ENCODE assay signal across 22 cellular contexts in genomic region chr9:78064075-78064474, GRCh38. TPM values are rescaled to one million over a fixed set of nuclear protein-coding genes. Genes with fewer than 3 reads are reported as not detected.
A peak's percentile ranks its signal among the peaks of the same experiment; 100 is the strongest.
DNase-seq lines count a peak whose midpoint lies in the region; ATAC-seq and TF ChIP-seq lines count a peak whose summit lies in the region.
"Had no signal": no experiment of that assay in that cellular context is flagged by ENCODE, and none has a peak within 500 bp of the region (broad histone marks: within the 10 kb centered on the region; RNA-seq: fewer than 3 reads in every experiment).

No MANE protein-coding gene starts in this region.

- H2BK120ac ChIP-seq in H9 (ENCODE audit: low read depth, low read length, poor library complexity, severe bottlenecking) = no peak overlapping the region

- no peak overlapping the region for H4K8ac ChIP-seq in H9 (replicated peaks; ENCODE audit: insufficient read length, low read depth, low read length)

- H3K56ac ChIP-seq in H9 (ENCODE audit: insufficient read length, low read depth, low read length) = no peak overlapping the region

- intact Hi-C loops in tibial artery (cut with DNase I; ENCODE audit: low total_unique reads) = no loop called here

- no peak overlapping the region for H2BK20ac ChIP-seq in H9 (ENCODE audit: low read depth, low read length, poor library complexity, severe bottlenecking)

- no peak overlapping the region for H2AK5ac ChIP-seq in H9 (ENCODE audit: insufficient read length, low read length)

- no peaks in the 10 kb centered on the region for H3K79me2 ChIP-seq in H9 (ENCODE audit: insufficient read depth, low read length)

- H3K27ac ChIP-seq in H9 (ENCODE audit: insufficient read length, low read depth, low read length) = no peak overlapping the region
- no peak overlapping the region for H3K27ac ChIP-seq in tibial artery
- H3K27ac ChIP-seq: neutrophil, SK-N-MC, thoracic aorta had no signal

- H3K23me2 ChIP-seq in H9 (ENCODE audit: insufficient read length, low read depth, low read length, poor library complexity, severe bottlenecking) = no peaks in the 10 kb centered on the region

- H3K27ac Mint-ChIP-seq in H9 = no peak overlapping the region; a peak in 1 of 7 replicates
- H3K27ac Mint-ChIP-seq: CD4-positive, CD25-positive, alpha-beta regulatory T cell had no signal

- H3K23ac ChIP-seq in H9 (ENCODE audit: insufficient read length, low read depth, low read length) = no peak overlapping the region

- DNase-seq in AG20443 (ENCODE audit: low spot score) (peak; percentile 18), NCI-H2196 treated with DMSO at 0.1 percent for 48 hours (lab: John Stamatoyannopoulos, UW; ENCODE audit: unreplicated experiment) (peak; percentile 5), cerebellar nuclear complex (lab: John Stamatoyannopoulos, UW) (peak; percentile 86 to 90), medulla oblongata (ENCODE audit: extremely low spot score) (peak; percentile 83), H9 (no peak), tibial artery (no peak)
- DNase-seq: ACHN; activated effector memory CD4-positive, alpha-beta T cell treated with anti-CD3 and anti-CD28 coated beads, Interleukin-2, amount 50 U/mL, for 16 hours; CD4-positive, CD25-positive, alpha-beta regulatory T cell; GF-D8; HCEC 1CT; NCI-H1048; NCI-H2081 treated with DMSO at 0.1 percent for 48 hours; NCI-H510A treated with DMSO at 0.1 percent for 48 hours; stimulated activated CD4-positive, alpha-beta T cell treated with anti-CD3 and anti-CD28 coated beads, Interleukin-15, amount 100 ng/mL, for 24 hours had no signal

- ATAC-seq in HG03039 (IDR thresholded peaks at IDR 0.05; ENCODE audit: unreplicated experiment) = no peak
- no peak for ATAC-seq in GM21786 (IDR thresholded peaks at IDR 0.05; ENCODE audit: unreplicated experiment)
- ATAC-seq: GM12878, right cardiac atrium had no signal

- H2BK15ac ChIP-seq in H9 (ENCODE audit: low read depth, low read length) = no peak overlapping the region

- H3K14ac ChIP-seq in H9 (ENCODE audit: insufficient read depth, low read length) = no peak overlapping the region

- H3K4ac ChIP-seq in H9 (ENCODE audit: low read depth, low read length) = no peak overlapping the region

- H3K9me3 Mint-ChIP-seq in H9 = peaks cover 27 to 31% of the 10 kb centered on the region in 2 experiments

- no peak overlapping the region for H2AFZ ChIP-seq in H9 (ENCODE audit: low read length)

- no peaks in the 10 kb centered on the region; the same call in 1 of the 2 replicates for H3K27me3 ChIP-seq in H9 (ENCODE audit: insufficient read depth, low read length)
- H3K27me3 ChIP-seq in tibial artery = no peaks in the 10 kb centered on the region
- H3K27me3 ChIP-seq: neutrophil had no signal

- TF ChIP-seq CTCF in H9 (conservative IDR thresholded peaks at IDR 0.05) = no peak
- no peak for TF ChIP-seq CTCF in tibial artery (IDR thresholded peaks at IDR 0.05)

- peaks cover 10 to 18% (median 18%) of the 10 kb centered on the region in 3 experiments for H3K36me3 Mint-ChIP-seq in H9 (ENCODE audit: insufficient read depth in 1 of 3, low read depth in 3 of 3)

- H3K4me1 ChIP-seq in H9 (ENCODE audit: insufficient read depth, low read length) (no peaks in the 10 kb centered on the region), tibial artery (no peaks in the 10 kb centered on the region)

- no peak overlapping the region for H3K4me3 ChIP-seq in tibial artery
- H3K4me3 ChIP-seq: GM12878, SK-N-MC, thoracic aorta had no signal

- H3K4me2 ChIP-seq in H9 (ENCODE audit: insufficient read depth, insufficient read length, low read length) = no peak overlapping the region

- peaks cover 5% of the 10 kb centered on the region for H3K9me3 ChIP-seq in H9 (ENCODE audit: control insufficient read depth, low read depth, low read length)
- no peaks in the 10 kb centered on the region for H3K9me3 ChIP-seq in tibial artery
- H3K9me3 ChIP-seq: neutrophil, thoracic aorta had no signal

- no peak overlapping the region for H2BK12ac ChIP-seq in H9 (ENCODE audit: insufficient read length, low read depth, low read length)

- H3K18ac ChIP-seq in H9 (ENCODE audit: insufficient read length, low read depth, low read length) = no peak overlapping the region

- H3K36me3 ChIP-seq in tibial artery = no peaks in the 10 kb centered on the region
- H3K36me3 ChIP-seq: neutrophil, thoracic aorta had no signal

- H4K5ac ChIP-seq in H9 (ENCODE audit: insufficient read length, low read depth, low read length) = no peak overlapping the region

- no peak overlapping the region for H4K91ac ChIP-seq in H9 (ENCODE audit: insufficient read length, low read depth, low read length)

- H3K4me3 Mint-ChIP-seq in H9 = no peak overlapping the region
- H3K4me3 Mint-ChIP-seq: CD4-positive, CD25-positive, alpha-beta regulatory T cell had no signal

- H3K79me1 ChIP-seq in H9 (ENCODE audit: insufficient read depth, low read depth, low read length, poor library complexity, severe bottlenecking) = no peaks in the 10 kb centered on the region

- no peaks in the 10 kb centered on the region for H3K4me1 Mint-ChIP-seq in H9

- WGBS in H9 (ENCODE audit: extremely low coverage, insufficient read length, low lambda C conversion rate) = no CpG with 5 or more reads among the region's 3 CpGs

- H3K27me3 Mint-ChIP-seq in H9 (ENCODE audit: low read depth) = no peaks in the 10 kb centered on the region; the same call in 1 of the 2 replicates
- H3K27me3 Mint-ChIP-seq: CD4-positive, CD25-positive, alpha-beta regulatory T cell had no signal

- H3K9ac ChIP-seq in H9 (ENCODE audit: extremely low read depth, insufficient read length, low read length) = no peak overlapping the region

- no peak overlapping the region for H2BK5ac ChIP-seq in H9 (ENCODE audit: insufficient read length, low read length)

- no peak overlapping the region for H3T11ph ChIP-seq in H9 (ENCODE audit: low read length)

- H4K20me1 ChIP-seq in H9 (ENCODE audit: control insufficient read depth, insufficient read depth, insufficient read length) = no peaks in the 10 kb centered on the region

RNA-seq across cellular contexts. Expression of gene GNAQ, which starts 32.5 kb away (rescaled TPM):
- total RNA-seq in H9 (2021) = 48.6 and 51.5 TPM in 2 replicates

Comparison
In these comparisons a context has a peak if more than half of its experiments do, and no peak if none do; other contexts are left out.
1. DNase-seq: peak in AG20443 (single experiment), NCI-H2196 treated with DMSO at 0.1 percent for 48 hours (single experiment), cerebellar nuclear complex (2 of 2) and medulla oblongata (single experiment); none in H9 (single experiment) and tibial artery (0 of 2).